ENCODE assay signal across 2 cellular contexts in genomic region chr17:79975498-79976134, GRCh38.
TF ChIP-seq lines count a peak whose summit lies in the region.

No MANE protein-coding gene starts in this region.

TF ChIP-seq in GM23338, 12 proteins besides CTCF, POLR2A, EP300 and RAD21 (continued from another document):
- TF ChIP-seq REST (IDR thresholded peaks at IDR 0.05; ENCODE audit: unreplicated experiment) (no peak), EZH2phosphoT487 (IDR thresholded peaks at IDR 0.05; ENCODE audit: unreplicated experiment) (no peak), ETS1 (IDR thresholded peaks at IDR 0.05) (no peak), NANOG (IDR thresholded peaks at IDR 0.05; ENCODE audit: borderline replicate concordance) (no peak), POLR2AphosphoS5 (IDR thresholded peaks at IDR 0.05; ENCODE audit: low read depth) (no peak), ZNF331 (CRISPR knock-in tag; IDR thresholded peaks at IDR 0.05; ENCODE audit: low read depth) (no peak), ZNF114 (CRISPR knock-in tag; IDR thresholded peaks at IDR 0.05) (no peak), CREB1 (CRISPR knock-in tag; IDR thresholded peaks at IDR 0.05; ENCODE audit: low read depth) (no peak), STAT1 (IDR thresholded peaks at IDR 0.05; ENCODE audit: unreplicated experiment) (no peak), ZNF462 (CRISPR knock-in tag; IDR thresholded peaks at IDR 0.05) (no peak), JUNB (IDR thresholded peaks at IDR 0.05; ENCODE audit: unreplicated experiment) (no peak)

TF ChIP-seq in liver, 16 proteins besides CTCF, POLR2A, EP300 and RAD21 (continued from another document):
- TF ChIP-seq ATF3 (IDR thresholded peaks at IDR 0.05) (no peak), YY1 (IDR thresholded peaks at IDR 0.05) (no peak), HNF4G (IDR thresholded peaks at IDR 0.05) (no peak), HNF4A (conservative IDR thresholded peaks at IDR 0.05) (peak; percentile 14 to 26)
TF ChIP-seq in liver: peak in this region for 2.
